1 cellular context compared by ENCODE assay signal in genomic region chr5:149550608-149551226, GRCh38.
TF ChIP-seq lines count a peak whose summit lies in the region.

No MANE protein-coding gene starts in this region.

TF ChIP-seq in HepG2, 621 proteins besides CTCF, POLR2A, EP300 and RAD21 (continued from another document and continues in another):
- TF ChIP-seq STAT6 (CRISPR knock-in tag; IDR thresholded peaks at IDR 0.05; ENCODE audit: borderline replicate concordance) (no peak), ATF7 (IDR thresholded peaks at IDR 0.05) (no peak), ATF7 (CRISPR knock-in tag; IDR thresholded peaks at IDR 0.05) (0 out of 2 replicates have a peak, but pooled peaks have one; percentile 26), PCBP1 (IDR thresholded peaks at IDR 0.05; ENCODE audit: borderline replicate concordance, low read depth, low read length) (0 out of 2 replicates have a peak, but pooled peaks have one; percentile 51), EHMT2 (IDR thresholded peaks at IDR 0.05; ENCODE audit: borderline replicate concordance, low read depth, low read length) (no peak), ZNF143 (CRISPR knock-in tag; IDR thresholded peaks at IDR 0.05) (no peak), ZGPAT (CRISPR knock-in tag; IDR thresholded peaks at IDR 0.05) (no peak), TCF7 (IDR thresholded peaks at IDR 0.05; ENCODE audit: low read depth) (peak; percentile 10; the same call in 1 of the 2 replicates), ESRRA (CRISPR knock-in tag; IDR thresholded peaks at IDR 0.05; ENCODE audit: low read depth) (no peak), BCL6 (CRISPR knock-in tag; IDR thresholded peaks at IDR 0.05) (no peak), NFRKB (IDR thresholded peaks at IDR 0.05) (no peak), ZBTB40 (IDR thresholded peaks at IDR 0.05) (no peak), ZBTB40 (CRISPR knock-in tag; IDR thresholded peaks at IDR 0.05) (no peak), IRX3 (CRISPR knock-in tag; IDR thresholded peaks at IDR 0.05; ENCODE audit: borderline replicate concordance, low read depth) (peak; percentile 17; the same call in 1 of the 2 replicates), ATF1 (CRISPR knock-in tag; IDR thresholded peaks at IDR 0.05) (no peak), AHR (CRISPR knock-in tag; IDR thresholded peaks at IDR 0.05) (no peak), SNAI1 (CRISPR knock-in tag; IDR thresholded peaks at IDR 0.05; ENCODE audit: borderline replicate concordance) (0 out of 2 replicates have a peak, but pooled peaks have one; percentile 0), ZNF816 (CRISPR knock-in tag; IDR thresholded peaks at IDR 0.05; ENCODE audit: borderline replicate concordance) (no peak), ZBTB39 (CRISPR knock-in tag; IDR thresholded peaks at IDR 0.05) (no peak), ZFP82 (CRISPR knock-in tag; IDR thresholded peaks at IDR 0.05; ENCODE audit: borderline replicate concordance) (0 out of 2 replicates have a peak, but pooled peaks have one; percentile 3), KLF13 (CRISPR knock-in tag; IDR thresholded peaks at IDR 0.05) (no peak), ERF (CRISPR knock-in tag; IDR thresholded peaks at IDR 0.05) (no peak), FOXA1 (IDR thresholded peaks at IDR 0.05) (no peak), FOXA1 (CRISPR knock-in tag; IDR thresholded peaks at IDR 0.05) (no peak), HBP1 (CRISPR knock-in tag; IDR thresholded peaks at IDR 0.05; ENCODE audit: low read depth) (peak; percentile 27; the same call in 1 of the 2 replicates), FOXM1 (CRISPR knock-in tag; IDR thresholded peaks at IDR 0.05) (no peak), HMG20A (CRISPR knock-in tag; IDR thresholded peaks at IDR 0.05; ENCODE audit: borderline replicate concordance) (no peak), HNRNPK (IDR thresholded peaks at IDR 0.05; ENCODE audit: low read depth, low read length, poor library complexity, severe bottlenecking) (no peak), HDAC2 (CRISPR knock-in tag; IDR thresholded peaks at IDR 0.05) (no peak), ZNF367 (CRISPR knock-in tag; IDR thresholded peaks at IDR 0.05; ENCODE audit: borderline replicate concordance) (no peak), ZNF768 (CRISPR knock-in tag; IDR thresholded peaks at IDR 0.05) (no peak), NR1H2 (CRISPR knock-in tag; IDR thresholded peaks at IDR 0.05; ENCODE audit: borderline replicate concordance, low read depth) (0 out of 2 replicates have a peak, but pooled peaks have one; percentile 45), NR3C1 (CRISPR knock-in tag; IDR thresholded peaks at IDR 0.05) (no peak), KDM5A (IDR thresholded peaks at IDR 0.05; ENCODE audit: borderline replicate concordance, low read length) (peak; percentile 40; the same call in 1 of the 2 replicates), ZNF549 (CRISPR knock-in tag; IDR thresholded peaks at IDR 0.05) (no peak)
- TF ChIP-seq, protein P1, sequence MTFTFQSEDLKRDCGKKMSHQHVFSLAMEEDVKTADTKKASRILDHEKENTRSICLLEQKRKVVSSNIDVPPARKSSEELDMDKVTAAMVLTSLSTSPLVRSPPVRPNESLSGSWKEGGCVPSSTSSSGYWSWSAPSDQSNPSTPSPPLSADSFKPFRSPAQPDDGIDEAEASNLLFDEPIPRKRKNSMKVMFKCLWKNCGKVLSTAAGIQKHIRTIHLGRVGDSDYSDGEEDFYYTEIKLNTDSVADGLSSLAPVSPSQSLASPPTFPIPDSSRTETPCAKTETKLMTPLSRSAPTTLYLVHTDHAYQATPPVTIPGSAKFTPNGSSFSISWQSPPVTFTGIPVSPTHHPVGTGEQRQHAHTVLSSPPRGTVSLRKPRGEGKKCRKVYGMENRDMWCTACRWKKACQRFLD (CRISPR knock-in tag; IDR thresholded peaks at IDR 0.05; ENCODE audit: borderline replicate concordance) = no peak
- TF ChIP-seq, protein P2, sequence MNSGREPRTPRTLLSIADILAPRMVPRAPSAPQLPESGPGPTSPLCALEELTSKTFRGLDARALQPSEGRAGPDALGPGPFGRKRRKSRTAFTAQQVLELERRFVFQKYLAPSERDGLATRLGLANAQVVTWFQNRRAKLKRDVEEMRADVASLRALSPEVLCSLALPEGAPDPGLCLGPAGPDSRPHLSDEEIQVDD (CRISPR knock-in tag; IDR thresholded peaks at IDR 0.05; ENCODE audit: borderline replicate concordance) = no peak
- TF ChIP-seq, protein P3, sequence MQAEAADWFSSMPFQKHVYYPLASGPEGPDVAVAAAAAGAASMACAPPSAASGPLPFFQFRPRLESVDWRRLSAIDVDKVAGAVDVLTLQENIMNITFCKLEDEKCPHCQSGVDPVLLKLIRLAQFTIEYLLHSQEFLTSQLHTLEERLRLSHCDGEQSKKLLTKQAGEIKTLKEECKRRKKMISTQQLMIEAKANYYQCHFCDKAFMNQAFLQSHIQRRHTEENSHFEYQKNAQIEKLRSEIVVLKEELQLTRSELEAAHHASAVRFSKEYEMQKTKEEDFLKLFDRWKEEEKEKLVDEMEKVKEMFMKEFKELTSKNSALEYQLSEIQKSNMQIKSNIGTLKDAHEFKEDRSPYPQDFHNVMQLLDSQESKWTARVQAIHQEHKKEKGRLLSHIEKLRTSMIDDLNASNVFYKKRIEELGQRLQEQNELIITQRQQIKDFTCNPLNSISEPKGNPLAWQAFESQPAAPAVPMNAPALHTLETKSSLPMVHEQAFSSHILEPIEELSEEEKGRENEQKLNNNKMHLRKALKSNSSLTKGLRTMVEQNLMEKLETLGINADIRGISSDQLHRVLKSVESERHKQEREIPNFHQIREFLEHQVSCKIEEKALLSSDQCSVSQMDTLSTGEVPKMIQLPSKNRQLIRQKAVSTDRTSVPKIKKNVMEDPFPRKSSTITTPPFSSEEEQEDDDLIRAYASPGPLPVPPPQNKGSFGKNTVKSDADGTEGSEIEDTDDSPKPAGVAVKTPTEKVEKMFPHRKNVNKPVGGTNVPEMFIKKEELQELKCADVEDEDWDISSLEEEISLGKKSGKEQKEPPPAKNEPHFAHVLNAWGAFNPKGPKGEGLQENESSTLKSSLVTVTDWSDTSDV (CRISPR knock-in tag; IDR thresholded peaks at IDR 0.05) = 0 out of 2 replicates have a peak, but pooled peaks have one; percentile 9
